In genomic region chr12:119423285-119423684, GRCh38 we compare ENCODE assay signal across 16 cellular contexts.
A peak's percentile ranks its signal among the peaks of the same experiment; 100 is the strongest.
DNase-seq lines count a peak whose midpoint lies in the region; ATAC-seq and TF ChIP-seq lines count a peak whose summit lies in the region.
"Had no signal": no experiment of that assay in that cellular context is flagged by ENCODE, and none has a peak within 500 bp of the region (broad histone marks: within the 10 kb centered on the region; RNA-seq: fewer than 3 reads in every experiment).

No MANE protein-coding gene starts in this region.

- intact Hi-C loops in OCI-LY7 (cut with micrococcal nuclease; ENCODE audit: unreplicated experiment), result no loop called here

- H3K27me3 ChIP-seq in osteoblast (ENCODE audit: insufficient read depth, low read length), result no peaks in the 10 kb centered on the region
- H3K27me3 ChIP-seq: BLaER1, MG63, neutrophil, right atrium auricular region had no signal

- CTCF ChIA-PET in OCI-LY7 (lab: Charles Lee; ENCODE audit: unreplicated experiment), result no interaction called here

- DNase-seq in ELF-1 (ENCODE audit: low read depth, low spot score), result peak; percentile 46
- peak; percentile 20 for DNase-seq in OCI-LY7 (ENCODE audit: low spot score)
- DNase-seq in iPS-NIHi7 (ENCODE audit: extremely low spot score), result peak; percentile 72
- DNase-seq in globus pallidus (ENCODE audit: low spot score), result no peak
- DNase-seq in osteoblast (ENCODE audit: insufficient read length, low spot score, missing footprints), result no peak
- DNase-seq: activated gamma-delta T cell, amygdala, DMS79, mesenchymal stem cell, MG63, NCI-H2081 treated with DMSO at 0.1 percent for 48 hours had no signal

- TF ChIP-seq CTCF in OCI-LY7 (conservative IDR thresholded peaks at IDR 0.05; ENCODE audit: low read length), result no peak
- no peak for TF ChIP-seq CTCF in osteoblast (IDR thresholded peaks at IDR 0.05; ENCODE audit: extremely low read depth, low read depth, low read length)

- H3K4me2 ChIP-seq in OCI-LY7 (ENCODE audit: low read length), result no peak overlapping the region
- H3K4me2 ChIP-seq in osteoblast (ENCODE audit: insufficient read depth, low read length), result no peak overlapping the region
- H3K4me2 ChIP-seq: BLaER1 had no signal

- H3K4me3 ChIP-seq in OCI-LY7 (ENCODE audit: low read depth, low read length, poor library complexity, severe bottlenecking) (no peak overlapping the region), osteoblast (ENCODE audit: insufficient read depth, low read length) (no peak overlapping the region)
- H3K4me3 ChIP-seq: BLaER1, MG63, right atrium auricular region had no signal

- H3K27ac ChIP-seq in OCI-LY7 (ENCODE audit: low read depth, low read length, poor library complexity, severe bottlenecking) (no peak overlapping the region), osteoblast (ENCODE audit: low read depth, low read length) (no peak overlapping the region)
- H3K27ac ChIP-seq: BLaER1, neutrophil, right atrium auricular region had no signal

- H3K4me1 ChIP-seq in OCI-LY7 (ENCODE audit: insufficient read depth, low read length, poor library complexity, severe bottlenecking) (no peaks in the 10 kb centered on the region), osteoblast (ENCODE audit: insufficient read depth, low read length) (no peaks in the 10 kb centered on the region)
- H3K4me1 ChIP-seq: BLaER1, right atrium auricular region had no signal

- ATAC-seq in HG02981 (IDR thresholded peaks at IDR 0.05; ENCODE audit: unreplicated experiment) (peak; percentile 64), GM21723 (IDR thresholded peaks at IDR 0.05; ENCODE audit: unreplicated experiment) (no peak)

- POLR2A ChIA-PET in OCI-LY7 (lab: Charles Lee), result interaction anchor here (0.7 to 0.9 kb wide), 2 partner anchors 10 to 91 kb away, joined by 3 to 4 read pairs; no protein-coding TSS in a partner anchor

- no peaks in the 10 kb centered on the region for H3K9me2 ChIP-seq in OCI-LY7 (ENCODE audit: insufficient read depth, low read length)

- BruUV-seq in OCI-LY7 (replicated peaks; lab: Mats Ljungman, UMichigan), result no TSS peak

- H4K20me1 ChIP-seq in OCI-LY7 (ENCODE audit: insufficient read depth, low read length) (no peaks in the 10 kb centered on the region), osteoblast (ENCODE audit: insufficient read depth, low read length) (no peaks in the 10 kb centered on the region)
- H4K20me1 ChIP-seq: BLaER1 had no signal

- H3K79me2 ChIP-seq in OCI-LY7 (ENCODE audit: insufficient read depth, low read depth, low read length) (no peaks in the 10 kb centered on the region), osteoblast (ENCODE audit: insufficient read depth, low read length) (no peaks in the 10 kb centered on the region)

- H3K36me3 ChIP-seq in OCI-LY7 (ENCODE audit: insufficient read depth, low read length), result no peaks in the 10 kb centered on the region
- no peaks in the 10 kb centered on the region for H3K36me3 ChIP-seq in osteoblast (ENCODE audit: insufficient read depth, low read length)
- H3K36me3 ChIP-seq: BLaER1, MG63, neutrophil, right atrium auricular region had no signal

- no peak overlapping the region for H2AFZ ChIP-seq in OCI-LY7 (ENCODE audit: low read length)
- no peak overlapping the region for H2AFZ ChIP-seq in osteoblast (ENCODE audit: low read length)

- no peaks in the 10 kb centered on the region for H3K9me3 ChIP-seq in OCI-LY7 (ENCODE audit: low read length)
- H3K9me3 ChIP-seq in osteoblast (ENCODE audit: low read depth, low read length), result no peaks in the 10 kb centered on the region
- H3K9me3 ChIP-seq: BLaER1, MG63, neutrophil, right atrium auricular region had no signal

Comparison
In these comparisons a context has a peak if more than half of its experiments do, and no peak if none do; other contexts are left out.
1. DNase-seq: peak in ELF-1 (single experiment), OCI-LY7 (single experiment) and iPS-NIHi7 (single experiment); none in globus pallidus (single experiment) and osteoblast (single experiment).